In genomic region chr7:29988391-29989256, GRCh38 we compare ENCODE assay signal across 8 cellular contexts. TPM values are rescaled to one million over a fixed set of nuclear protein-coding genes. Genes with fewer than 3 reads are reported as not detected.
DNase-seq lines count a peak whose midpoint lies in the region; ATAC-seq and TF ChIP-seq lines count a peak whose summit lies in the region.

No MANE protein-coding gene starts in this region.

- no peaks in the 10 kb centered on the region for H3K9me3 ChIP-seq in Loucy (ENCODE audit: insufficient read depth, low read depth, low read length)
- peaks cover 0 to 2% of the 10 kb centered on the region in 2 donors for H3K9me3 ChIP-seq in duodenal mucosa (ENCODE audit: control insufficient read depth in 1 of 2, low read length in 2 of 2)

- H3K4me1 ChIP-seq in Loucy (ENCODE audit: insufficient read depth, low read length, poor library complexity, severe bottlenecking): peaks cover 10% of the 10 kb centered on the region
- peaks cover 4 to 15% of the 10 kb centered on the region in 2 donors for H3K4me1 ChIP-seq in duodenal mucosa (ENCODE audit: control insufficient read depth in 1 of 2, insufficient read depth in 2 of 2, low read length in 2 of 2)

- H3K9ac ChIP-seq in Loucy (ENCODE audit: low read depth, low read length, poor library complexity, severe bottlenecking) (peak overlapping the region; percentile 74), duodenal mucosa (ENCODE audit: low read depth in 1 of 2, low read length in 2 of 2) (peak overlapping the region; percentile 57 to 66)

- H3K4me2 ChIP-seq in Loucy (ENCODE audit: low read depth, low read length, poor library complexity, severe bottlenecking): peak overlapping the region; percentile 65

- no peaks in the 10 kb centered on the region for H3F3A ChIP-seq in Loucy (ENCODE audit: low read depth)

- H2AFZ ChIP-seq in Loucy (ENCODE audit: low read length): peak overlapping the region; percentile 98

- H3K79me2 ChIP-seq in Loucy (ENCODE audit: insufficient read depth, low read length): no peaks in the 10 kb centered on the region

- H3K36me3 ChIP-seq in Loucy (ENCODE audit: insufficient read depth, low read length): no peaks in the 10 kb centered on the region
- H3K36me3 ChIP-seq in duodenal mucosa (ENCODE audit: control insufficient read depth in 1 of 2, insufficient read depth in 2 of 2, low read length in 2 of 2): no peaks in the 10 kb centered on the region

- no peak for TF ChIP-seq CTCF in Loucy (conservative IDR thresholded peaks at IDR 0.05; ENCODE audit: low read length)

- ATAC-seq in left lobe of liver: peak; percentile 75
- ATAC-seq in GM18861 (IDR thresholded peaks at IDR 0.05; ENCODE audit: unreplicated experiment): no peak

- peaks cover 4% of the 10 kb centered on the region for H3K27me3 ChIP-seq in Loucy (ENCODE audit: insufficient read depth, low read length, poor library complexity, severe bottlenecking)
- peaks cover 8% of the 10 kb centered on the region in 2 donors for H3K27me3 ChIP-seq in duodenal mucosa (ENCODE audit: control insufficient read depth in 1 of 2, insufficient read depth in 2 of 2, low read length in 2 of 2)

- H3K27ac ChIP-seq in duodenal mucosa (ENCODE audit: low read depth, low read length): peak overlapping the region; percentile 83

- DNase-seq in GM03348 (ENCODE audit: low spot score) (peak; percentile 68), H4 (ENCODE audit: low spot score) (peak; percentile 96), left lobe of liver (ENCODE audit: low spot score) (no peak)
- DNase-seq in activated CD4-positive, alpha-beta T cell treated with anti-CD3 and anti-CD28 coated beads for 4 hours: peak; percentile 11 to 14
- DNase-seq in stimulated activated CD8-positive, alpha-beta memory T cell treated with anti-CD3 and anti-CD28 coated beads, Interleukin-12 subunit alpha, Interleukin-12 subunit beta, amount 100 ng/mL, for 4 hours (ENCODE audit: low read depth): peak; percentile 27

- peak overlapping the region; percentile 81 for H3K4me3 ChIP-seq in Loucy (ENCODE audit: low read length, poor library complexity, severe bottlenecking)
- peak overlapping the region; percentile 72 to 78 for H3K4me3 ChIP-seq in duodenal mucosa (ENCODE audit: low read depth in 1 of 2, low read length in 2 of 2)

- H4K20me1 ChIP-seq in Loucy (ENCODE audit: insufficient read depth, low read length, poor library complexity, severe bottlenecking): no peaks in the 10 kb centered on the region

- H3K9me2 ChIP-seq in Loucy (replicated peaks; ENCODE audit: low read depth, low read length): no peaks in the 10 kb centered on the region

RNA-seq across cellular contexts. Expression of gene SCRN1, which starts 1.0 kb away (rescaled TPM):
- total RNA-seq in H4 (2014; rRNA removed; shearing (Covaris generic)): 114 and 128 TPM in 2 replicates
- 3.1 TPM for total RNA-seq in left lobe of liver

RNA-seq across cellular contexts. Expression of gene FKBP14, which starts 37.9 kb away (rescaled TPM):
- 41.0 and 73.1 TPM in 2 replicates for total RNA-seq in H4 (2014; rRNA removed; shearing (Covaris generic))
- 4.9 TPM for total RNA-seq in left lobe of liver

RNA-seq across cellular contexts. Expression of gene PLEKHA8, which starts 39.6 kb away (rescaled TPM):
- total RNA-seq in H4 (2014; rRNA removed; shearing (Covaris generic)): 16.7 and 23.3 TPM in 2 replicates
- total RNA-seq in left lobe of liver: 4.3 TPM

Comparison
In these comparisons a context has a peak if more than half of its experiments do, and no peak if none do; other contexts are left out.
1. RNA of gene SCRN1, which starts 1.0 kb away (total RNA-seq): 114 to 128 TPM in H4; 3.1 TPM in left lobe of liver (single experiment); every median in the first group is over 10 times any median in the second.